ENCODE assay signal across 1 cellular context in the genomic region with DNA sequence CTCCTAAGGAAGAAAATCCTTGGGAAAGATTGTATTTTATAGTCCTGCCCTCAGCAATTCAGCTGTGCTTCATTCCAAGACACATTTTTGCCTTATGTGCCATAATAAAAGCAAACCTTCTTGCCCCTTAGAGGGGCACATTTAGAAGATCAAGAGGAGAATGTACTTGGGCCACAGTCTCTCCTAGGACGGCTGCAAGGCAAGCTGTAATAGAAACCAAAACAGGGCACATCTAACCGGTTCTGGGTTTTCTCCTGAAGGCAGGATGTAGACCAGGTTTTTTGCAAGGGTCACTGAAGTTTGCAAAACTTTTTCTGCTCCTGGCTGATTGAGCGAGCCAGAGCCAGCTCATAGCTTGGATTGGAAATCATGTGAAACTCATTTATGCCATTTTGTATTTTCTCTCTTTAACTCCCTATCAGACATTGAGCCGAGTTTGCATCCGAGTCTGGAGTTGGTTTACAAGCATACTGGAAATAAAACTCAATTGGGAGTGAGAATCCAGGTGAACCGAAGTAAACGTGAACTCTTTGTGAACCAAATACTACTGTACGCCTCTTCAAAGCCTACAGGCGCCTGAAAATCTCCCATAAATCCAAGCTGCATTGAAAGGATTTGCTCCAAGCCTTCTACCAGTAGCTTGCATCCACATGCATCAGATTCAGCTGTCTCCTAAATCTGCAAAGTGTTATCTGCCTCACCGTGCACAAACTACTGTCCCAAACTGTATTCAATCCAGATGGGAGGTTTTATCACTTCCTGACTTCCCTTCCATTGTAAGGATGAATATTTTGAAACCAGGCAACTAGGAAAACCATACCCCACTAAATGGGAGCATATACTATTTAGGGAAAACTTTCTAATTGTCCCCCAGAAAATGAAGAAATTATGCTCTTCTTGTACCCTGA.
TF ChIP-seq lines count a peak whose summit lies in the region.

No MANE protein-coding gene starts in this region.

TF ChIP-seq in K562, 482 proteins besides CTCF, POLR2A, EP300 and RAD21:
- TF ChIP-seq ZBTB1 (CRISPR knock-in tag; IDR thresholded peaks at IDR 0.05; ENCODE audit: borderline replicate concordance, low read depth) (no peak), POU5F1 (IDR thresholded peaks at IDR 0.05; ENCODE audit: borderline replicate concordance, low read depth, low read length, partially characterized antibody) (no peak), MAFK (IDR thresholded peaks at IDR 0.05; ENCODE audit: low read length) (no peak), EP400 (IDR thresholded peaks at IDR 0.05) (no peak), PURB (CRISPR knock-in tag; IDR thresholded peaks at IDR 0.05; ENCODE audit: low read depth) (no peak), SREBF2 (CRISPR knock-in tag; IDR thresholded peaks at IDR 0.05) (no peak), ELF2 (CRISPR knock-in tag; IDR thresholded peaks at IDR 0.05) (no peak), GTF2A2 (tag; IDR thresholded peaks at IDR 0.05) (no peak), PHB (CRISPR knock-in tag; IDR thresholded peaks at IDR 0.05) (no peak)
- TF ChIP-seq, protein P1, sequence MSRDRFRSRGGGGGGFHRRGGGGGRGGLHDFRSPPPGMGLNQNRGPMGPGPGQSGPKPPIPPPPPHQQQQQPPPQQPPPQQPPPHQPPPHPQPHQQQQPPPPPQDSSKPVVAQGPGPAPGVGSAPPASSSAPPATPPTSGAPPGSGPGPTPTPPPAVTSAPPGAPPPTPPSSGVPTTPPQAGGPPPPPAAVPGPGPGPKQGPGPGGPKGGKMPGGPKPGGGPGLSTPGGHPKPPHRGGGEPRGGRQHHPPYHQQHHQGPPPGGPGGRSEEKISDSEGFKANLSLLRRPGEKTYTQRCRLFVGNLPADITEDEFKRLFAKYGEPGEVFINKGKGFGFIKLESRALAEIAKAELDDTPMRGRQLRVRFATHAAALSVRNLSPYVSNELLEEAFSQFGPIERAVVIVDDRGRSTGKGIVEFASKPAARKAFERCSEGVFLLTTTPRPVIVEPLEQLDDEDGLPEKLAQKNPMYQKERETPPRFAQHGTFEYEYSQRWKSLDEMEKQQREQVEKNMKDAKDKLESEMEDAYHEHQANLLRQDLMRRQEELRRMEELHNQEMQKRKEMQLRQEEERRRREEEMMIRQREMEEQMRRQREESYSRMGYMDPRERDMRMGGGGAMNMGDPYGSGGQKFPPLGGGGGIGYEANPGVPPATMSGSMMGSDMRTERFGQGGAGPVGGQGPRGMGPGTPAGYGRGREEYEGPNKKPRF (IDR thresholded peaks at IDR 0.05; ENCODE audit: low read depth, low read length): no peak
- TF ChIP-seq, protein P2, sequence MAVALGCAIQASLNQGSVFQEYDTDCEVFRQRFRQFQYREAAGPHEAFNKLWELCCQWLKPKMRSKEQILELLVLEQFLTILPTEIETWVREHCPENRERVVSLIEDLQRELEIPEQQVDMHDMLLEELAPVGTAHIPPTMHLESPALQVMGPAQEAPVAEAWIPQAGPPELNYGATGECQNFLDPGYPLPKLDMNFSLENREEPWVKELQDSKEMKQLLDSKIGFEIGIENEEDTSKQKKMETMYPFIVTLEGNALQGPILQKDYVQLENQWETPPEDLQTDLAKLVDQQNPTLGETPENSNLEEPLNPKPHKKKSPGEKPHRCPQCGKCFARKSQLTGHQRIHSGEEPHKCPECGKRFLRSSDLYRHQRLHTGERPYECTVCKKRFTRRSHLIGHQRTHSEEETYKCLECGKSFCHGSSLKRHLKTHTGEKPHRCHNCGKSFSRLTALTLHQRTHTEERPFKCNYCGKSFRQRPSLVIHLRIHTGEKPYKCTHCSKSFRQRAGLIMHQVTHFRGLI (CRISPR knock-in tag; IDR thresholded peaks at IDR 0.05): no peak
- TF ChIP-seq, protein P3, sequence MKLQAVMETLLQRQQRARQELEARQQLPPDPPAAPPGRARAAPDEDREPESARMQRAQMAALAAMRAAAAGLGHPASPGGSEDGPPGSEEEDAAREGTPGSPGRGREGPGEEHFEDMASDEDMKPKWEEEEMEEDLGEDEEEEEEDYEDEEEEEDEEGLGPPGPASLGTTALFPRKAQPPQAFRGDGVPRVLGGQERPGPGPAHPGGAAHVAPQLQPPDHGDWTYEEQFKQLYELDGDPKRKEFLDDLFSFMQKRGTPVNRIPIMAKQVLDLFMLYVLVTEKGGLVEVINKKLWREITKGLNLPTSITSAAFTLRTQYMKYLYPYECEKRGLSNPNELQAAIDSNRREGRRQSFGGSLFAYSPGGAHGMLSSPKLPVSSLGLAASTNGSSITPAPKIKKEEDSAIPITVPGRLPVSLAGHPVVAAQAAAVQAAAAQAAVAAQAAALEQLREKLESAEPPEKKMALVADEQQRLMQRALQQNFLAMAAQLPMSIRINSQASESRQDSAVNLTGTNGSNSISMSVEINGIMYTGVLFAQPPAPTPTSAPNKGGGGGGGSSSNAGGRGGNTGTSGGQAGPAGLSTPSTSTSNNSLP (IDR thresholded peaks at IDR 0.05; ENCODE audit: borderline replicate concordance, low read depth, low read length): no peak
- TF ChIP-seq, protein P4, sequence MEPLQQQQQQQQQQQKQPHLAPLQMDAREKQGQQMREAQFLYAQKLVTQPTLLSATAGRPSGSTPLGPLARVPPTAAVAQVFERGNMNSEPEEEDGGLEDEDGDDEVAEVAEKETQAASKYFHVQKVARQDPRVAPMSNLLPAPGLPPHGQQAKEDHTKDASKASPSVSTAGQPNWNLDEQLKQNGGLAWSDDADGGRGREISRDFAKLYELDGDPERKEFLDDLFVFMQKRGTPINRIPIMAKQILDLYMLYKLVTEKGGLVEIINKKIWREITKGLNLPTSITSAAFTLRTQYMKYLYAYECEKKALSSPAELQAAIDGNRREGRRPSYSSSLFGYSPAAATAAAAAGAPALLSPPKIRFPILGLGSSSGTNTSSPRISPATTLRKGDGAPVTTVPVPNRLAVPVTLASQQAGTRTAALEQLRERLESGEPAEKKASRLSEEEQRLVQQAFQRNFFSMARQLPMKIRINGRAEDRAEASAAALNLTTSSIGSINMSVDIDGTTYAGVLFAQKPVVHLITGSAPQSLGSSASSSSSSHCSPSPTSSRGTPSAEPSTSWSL (CRISPR knock-in tag; IDR thresholded peaks at IDR 0.05; ENCODE audit: borderline replicate concordance): no peak
- TF ChIP-seq, protein P5, sequence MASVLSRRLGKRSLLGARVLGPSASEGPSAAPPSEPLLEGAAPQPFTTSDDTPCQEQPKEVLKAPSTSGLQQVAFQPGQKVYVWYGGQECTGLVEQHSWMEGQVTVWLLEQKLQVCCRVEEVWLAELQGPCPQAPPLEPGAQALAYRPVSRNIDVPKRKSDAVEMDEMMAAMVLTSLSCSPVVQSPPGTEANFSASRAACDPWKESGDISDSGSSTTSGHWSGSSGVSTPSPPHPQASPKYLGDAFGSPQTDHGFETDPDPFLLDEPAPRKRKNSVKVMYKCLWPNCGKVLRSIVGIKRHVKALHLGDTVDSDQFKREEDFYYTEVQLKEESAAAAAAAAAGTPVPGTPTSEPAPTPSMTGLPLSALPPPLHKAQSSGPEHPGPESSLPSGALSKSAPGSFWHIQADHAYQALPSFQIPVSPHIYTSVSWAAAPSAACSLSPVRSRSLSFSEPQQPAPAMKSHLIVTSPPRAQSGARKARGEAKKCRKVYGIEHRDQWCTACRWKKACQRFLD (CRISPR knock-in tag; IDR thresholded peaks at IDR 0.05): no peak
- TF ChIP-seq, protein P6, sequence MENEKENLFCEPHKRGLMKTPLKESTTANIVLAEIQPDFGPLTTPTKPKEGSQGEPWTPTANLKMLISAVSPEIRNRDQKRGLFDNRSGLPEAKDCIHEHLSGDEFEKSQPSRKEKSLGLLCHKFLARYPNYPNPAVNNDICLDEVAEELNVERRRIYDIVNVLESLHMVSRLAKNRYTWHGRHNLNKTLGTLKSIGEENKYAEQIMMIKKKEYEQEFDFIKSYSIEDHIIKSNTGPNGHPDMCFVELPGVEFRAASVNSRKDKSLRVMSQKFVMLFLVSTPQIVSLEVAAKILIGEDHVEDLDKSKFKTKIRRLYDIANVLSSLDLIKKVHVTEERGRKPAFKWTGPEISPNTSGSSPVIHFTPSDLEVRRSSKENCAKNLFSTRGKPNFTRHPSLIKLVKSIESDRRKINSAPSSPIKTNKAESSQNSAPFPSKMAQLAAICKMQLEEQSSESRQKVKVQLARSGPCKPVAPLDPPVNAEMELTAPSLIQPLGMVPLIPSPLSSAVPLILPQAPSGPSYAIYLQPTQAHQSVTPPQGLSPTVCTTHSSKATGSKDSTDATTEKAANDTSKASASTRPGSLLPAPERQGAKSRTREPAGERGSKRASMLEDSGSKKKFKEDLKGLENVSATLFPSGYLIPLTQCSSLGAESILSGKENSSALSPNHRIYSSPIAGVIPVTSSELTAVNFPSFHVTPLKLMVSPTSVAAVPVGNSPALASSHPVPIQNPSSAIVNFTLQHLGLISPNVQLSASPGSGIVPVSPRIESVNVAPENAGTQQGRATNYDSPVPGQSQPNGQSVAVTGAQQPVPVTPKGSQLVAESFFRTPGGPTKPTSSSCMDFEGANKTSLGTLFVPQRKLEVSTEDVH (IDR thresholded peaks at IDR 0.05; ENCODE audit: low read depth, partially characterized antibody): no peak
- TF ChIP-seq, protein P7, sequence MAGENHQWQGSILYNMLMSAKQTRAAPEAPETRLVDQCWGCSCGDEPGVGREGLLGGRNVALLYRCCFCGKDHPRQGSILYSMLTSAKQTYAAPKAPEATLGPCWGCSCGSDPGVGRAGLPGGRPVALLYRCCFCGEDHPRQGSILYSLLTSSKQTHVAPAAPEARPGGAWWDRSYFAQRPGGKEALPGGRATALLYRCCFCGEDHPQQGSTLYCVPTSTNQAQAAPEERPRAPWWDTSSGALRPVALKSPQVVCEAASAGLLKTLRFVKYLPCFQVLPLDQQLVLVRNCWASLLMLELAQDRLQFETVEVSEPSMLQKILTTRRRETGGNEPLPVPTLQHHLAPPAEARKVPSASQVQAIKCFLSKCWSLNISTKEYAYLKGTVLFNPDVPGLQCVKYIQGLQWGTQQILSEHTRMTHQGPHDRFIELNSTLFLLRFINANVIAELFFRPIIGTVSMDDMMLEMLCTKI (IDR thresholded peaks at IDR 0.05; ENCODE audit: partially characterized antibody): no peak
